Comparison of ENCODE assay signal across 20 cellular contexts in genomic region chr15:69305933-69306568, GRCh38. TPM values are rescaled to one million over a fixed set of nuclear protein-coding genes. Genes with fewer than 3 reads are reported as not detected.
DNase-seq lines count a peak whose midpoint lies in the region; ATAC-seq, FAIRE-seq and TF ChIP-seq lines count a peak whose summit lies in the region.
"Had no signal": no experiment of that assay in that cellular context is flagged by ENCODE, and none has a peak within 500 bp of the region (broad histone marks: within the 10 kb centered on the region; RNA-seq: fewer than 3 reads in every experiment).

No MANE protein-coding gene starts in this region.

- no peak for TF ChIP-seq EP300 in stomach (IDR thresholded peaks at IDR 0.05)

- no peak overlapping the region for H3K27ac Mint-ChIP-seq in CD8-positive, alpha-beta T cell
- H3K27ac Mint-ChIP-seq: activated T-helper 17 cell treated with anti-CD3 and anti-CD28 coated beads, Interleukin-2, amount 50 U/mL, for 72 hours; memory B cell had no signal

- H3K36me3 Mint-ChIP-seq in CD8-positive, alpha-beta T cell = no peaks in the 10 kb centered on the region
- H3K36me3 Mint-ChIP-seq: memory B cell had no signal

- H3K9me3 ChIP-seq in adrenal gland (replicated peaks in 1 of 3) (no peaks in the 10 kb centered on the region), stomach (no peaks in the 10 kb centered on the region)
- H3K9me3 ChIP-seq in CD8-positive, alpha-beta T cell (ENCODE audit: low read length) = no peaks in the 10 kb centered on the region
- H3K9me3 ChIP-seq: neutrophil, sigmoid colon, thoracic aorta had no signal

- H3K27ac ChIP-seq in adrenal gland = peak overlapping the region; percentile 15 to 95 (median 86)
- H3K27ac ChIP-seq in stomach = peak overlapping the region; percentile 24 to 60 (median 37)
- no peak overlapping the region for H3K27ac ChIP-seq in CD8-positive, alpha-beta T cell (ENCODE audit: low read depth, low read length)
- H3K27ac ChIP-seq: neutrophil, sigmoid colon, thoracic aorta, WERI-Rb-1 had no signal

- H3K36me3 ChIP-seq in adrenal gland (replicated peaks in 1 of 2) = no peaks in the 10 kb centered on the region
- no peaks in the 10 kb centered on the region for H3K36me3 ChIP-seq in stomach
- no peaks in the 10 kb centered on the region for H3K36me3 ChIP-seq in CD8-positive, alpha-beta T cell (ENCODE audit: insufficient read depth, low read length)
- H3K36me3 ChIP-seq: neutrophil, sigmoid colon, thoracic aorta, WERI-Rb-1 had no signal

- H3K27me3 ChIP-seq in adrenal gland (no peaks in the 10 kb centered on the region), stomach (peaks cover 0 to 13% (median 0%) of the 10 kb centered on the region in 3 donors)
- peaks cover 6% of the 10 kb centered on the region for H3K27me3 ChIP-seq in CD8-positive, alpha-beta T cell (ENCODE audit: insufficient read depth, low read length)

- TF ChIP-seq CTCF in adrenal gland (IDR thresholded peaks at IDR 0.05) (no peak), stomach (IDR thresholded peaks at IDR 0.05) (no peak)
- TF ChIP-seq CTCF in CD8-positive, alpha-beta T cell (IDR thresholded peaks at IDR 0.05) = no peak

- peaks cover 44% of the 10 kb centered on the region for H3K27me3 Mint-ChIP-seq in CD8-positive, alpha-beta T cell (ENCODE audit: low read depth)

- TF ChIP-seq POLR2A in adrenal gland (IDR thresholded peaks at IDR 0.05) = no peak
- no peak for TF ChIP-seq POLR2A in stomach (IDR thresholded peaks at IDR 0.05)

- intact Hi-C loops in adrenal gland (cut with DNase I) = no loop called here
- intact Hi-C loops in left colon (cut with DNase I, micrococcal nuclease) = no loop called here
- intact Hi-C loops in stomach (cut with DNase I; ENCODE audit: low total_unique reads) = no loop called here
- intact Hi-C loops in CD8-positive, alpha-beta T cell (cut with DNase I, micrococcal nuclease) = no loop called here

- CTCF ChIA-PET in CD8-positive, alpha-beta T cell (lab: Charles Lee) = no interaction called here

- ATAC-seq in left colon = peak; percentile 8
- ATAC-seq in CD8-positive, alpha-beta T cell = no peak
- ATAC-seq: activated T-helper 17 cell treated with anti-CD3 and anti-CD28 coated beads, Interleukin-2, amount 50 U/mL, for 72 hours had no signal

- no peak for DNase-seq in HTR-8/SVneo (ENCODE audit: insufficient read length, low spot score)
- peak in 1 of 7 donors; percentile 20 for DNase-seq in adrenal gland
- DNase-seq in left colon = no peak
- no peak for DNase-seq in stomach
- DNase-seq in CD8-positive, alpha-beta T cell = no peak
- DNase-seq in SW 1271 (lab: John Stamatoyannopoulos, UW) = no peak
- no peak for DNase-seq in activated effector memory CD4-positive, alpha-beta T cell treated with anti-CD3 and anti-CD28 coated beads, Interleukin-2, amount 50 U/mL, for 16 hours
- no peak for DNase-seq in UCSD-AML1 (lab: John Stamatoyannopoulos, UW; ENCODE audit: unreplicated experiment)
- DNase-seq: activated CD8-positive, alpha-beta memory T cell treated with anti-CD3 and anti-CD28 coated beads for 24 hours; NCI-H1417; NCI-H2171 treated with DMSO at 0.1 percent for 48 hours; RPMI8226; sigmoid colon; WERI-Rb-1 had no signal

- H3K4me3 ChIP-seq in adrenal gland (no peak overlapping the region), stomach (no peak overlapping the region)
- H3K4me3 ChIP-seq in CD8-positive, alpha-beta T cell (ENCODE audit: low read depth, low read length) = no peak overlapping the region
- H3K4me3 ChIP-seq: coronary artery, sigmoid colon, thoracic aorta had no signal

- H3K9me3 Mint-ChIP-seq in CD8-positive, alpha-beta T cell = no peaks in the 10 kb centered on the region
- H3K9me3 Mint-ChIP-seq: activated T-helper 17 cell treated with anti-CD3 and anti-CD28 coated beads, Interleukin-2, amount 50 U/mL, for 72 hours; memory B cell had no signal

- FAIRE-seq in HTR-8/SVneo (lab: Jason Lieb, UNC) = peak; percentile 62

- no peak overlapping the region for H3K4me3 Mint-ChIP-seq in CD8-positive, alpha-beta T cell
- H3K4me3 Mint-ChIP-seq: activated T-helper 17 cell treated with anti-CD3 and anti-CD28 coated beads, Interleukin-2, amount 50 U/mL, for 72 hours; memory B cell had no signal

- POLR2A ChIA-PET in CD8-positive, alpha-beta T cell (lab: Charles Lee) = no interaction called here

- peaks cover 27 to 30% of the 10 kb centered on the region in 2 donors for H3K4me1 ChIP-seq in adrenal gland (replicated peaks in 1 of 2)
- peaks cover 0 to 4% (median 0%) of the 10 kb centered on the region in 4 donors for H3K4me1 ChIP-seq in stomach
- H3K4me1 ChIP-seq in CD8-positive, alpha-beta T cell (ENCODE audit: insufficient read depth, low read length) = no peaks in the 10 kb centered on the region
- H3K4me1 ChIP-seq: sigmoid colon had no signal

- H3K4me1 Mint-ChIP-seq in CD8-positive, alpha-beta T cell (ENCODE audit: low read depth) = no peaks in the 10 kb centered on the region
- H3K4me1 Mint-ChIP-seq: activated T-helper 17 cell treated with anti-CD3 and anti-CD28 coated beads, Interleukin-2, amount 50 U/mL, for 72 hours; memory B cell had no signal

- 88 to 93% (median 90%) methylated on average over 9 of the region's 9 CpGs for WGBS in adrenal gland, 4 donors
- 88 to 97% (median 91%) methylated on average over 9 of the region's 9 CpGs for WGBS in stomach, 5 donors

RNA-seq across cellular contexts. Expression of gene PAQR5, which starts 7.3 kb away (rescaled TPM):
- total RNA-seq in adrenal gland = 10 to 100 TPM; 31.8 to 78.2 (median 51.7) TPM
- polyA plus RNA-seq in adrenal gland = 10 to 100 TPM; 11.7 to 28.0 (median 13.6) TPM
- total RNA-seq in left colon = 10 to 100 TPM; 62.3 to 63.6 TPM
- total RNA-seq in stomach = 10 to 100 TPM in 3 of 5 donors, 1 to 10 TPM in 1, not detected in 1; 4.6 to 37.9 (median 14.3) TPM
- 1 to 10 TPM; 3.6 to 7.5 (median 4.4) TPM for polyA plus RNA-seq in stomach
- total RNA-seq in CD8-positive, alpha-beta T cell = not detected
- total RNA-seq: activated T-helper 17 cell treated with anti-CD3 and anti-CD28 coated beads, Interleukin-2, amount 50 U/mL, for 72 hours; T-helper 1 cell treated with Interleukin-12 subunit alpha and Interleukin-12 subunit beta and Interleukin-4 antibody, amounts not matched to agents 30 ng/mL and 1 ng/mL, for 36 hours had no signal
